8 cellular contexts compared by ENCODE assay signal in the genomic region with DNA sequence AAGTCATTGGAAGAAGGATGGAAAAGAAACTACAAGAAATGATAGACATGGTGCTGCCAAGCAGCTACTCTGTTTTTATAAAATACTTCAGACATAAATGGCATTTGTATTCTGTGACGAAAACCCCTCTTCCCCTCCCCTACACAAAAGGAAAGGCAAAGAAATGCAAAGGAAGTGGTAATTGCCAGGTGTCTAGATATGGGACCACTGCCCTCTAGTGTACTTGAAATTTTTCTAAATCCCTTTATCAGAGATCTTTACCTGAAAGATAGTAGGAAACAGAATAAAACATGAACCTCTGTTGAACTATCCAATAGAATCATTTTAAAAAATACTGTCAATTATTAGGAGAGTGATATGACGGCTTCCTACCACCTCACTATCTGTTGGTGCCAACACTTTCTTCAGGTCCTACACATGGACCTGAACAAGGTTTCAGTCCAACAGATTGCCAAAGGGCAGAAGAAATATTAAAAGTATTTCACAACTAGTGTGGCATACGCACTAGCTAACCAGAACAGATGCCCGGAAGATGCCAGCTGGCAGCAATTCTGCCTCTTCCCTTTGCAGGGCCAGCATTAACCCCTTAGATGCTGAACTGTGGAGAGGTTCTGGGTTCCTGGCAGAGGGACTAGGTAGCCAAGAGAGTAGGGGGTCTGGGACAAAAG.
A peak's percentile ranks its signal among the peaks of the same experiment; 100 is the strongest.
DNase-seq lines count a peak whose midpoint lies in the region; ATAC-seq and TF ChIP-seq lines count a peak whose summit lies in the region.

No MANE protein-coding gene starts in this region.

- no peaks in the 10 kb centered on the region for H3F3A ChIP-seq in PC-3 (ENCODE audit: low read length, unreplicated experiment)

- H3K4me1 Mint-ChIP-seq in naive thymus-derived CD4-positive, alpha-beta T cell: peaks cover 3 to 21% (median 19%) of the 10 kb centered on the region in 7 donors

- H3K9ac ChIP-seq in PC-3 (ENCODE audit: low read length) (no peak overlapping the region), endocrine pancreas (ENCODE audit: control insufficient read depth, insufficient read depth, low read length) (no peak overlapping the region)

- H3K27me3 Mint-ChIP-seq in naive thymus-derived CD4-positive, alpha-beta T cell: peaks cover 0 to 13% (median 2%) of the 10 kb centered on the region in 5 donors

- peak overlapping the region in 7 of 9 donors; percentile 3 to 82 (median 71) for H3K27ac Mint-ChIP-seq in naive thymus-derived CD4-positive, alpha-beta T cell

- H2AFZ ChIP-seq in PC-3 (ENCODE audit: low read length): peak overlapping the region; percentile 36; the same call in 1 of the 2 replicates

- H3K27me3 ChIP-seq in PC-3 (ENCODE audit: low read length): no peaks in the 10 kb centered on the region
- H3K27me3 ChIP-seq in endocrine pancreas (ENCODE audit: control insufficient read depth, insufficient read depth, low read length): no peaks in the 10 kb centered on the region
- H3K27me3 ChIP-seq in naive thymus-derived CD4-positive, alpha-beta T cell (ENCODE audit: control insufficient read depth in 2 of 2, insufficient read depth in 2 of 2, low read length in 2 of 2): peaks cover 0 to under 1% of the 10 kb centered on the region in 2 donors

- no peak overlapping the region for H3K4me3 ChIP-seq in PC-3 (ENCODE audit: low read length)
- peak overlapping the region; percentile 16 for H3K4me3 ChIP-seq in endocrine pancreas (ENCODE audit: control insufficient read depth, insufficient read depth, low read length)
- H3K4me3 ChIP-seq in naive thymus-derived CD4-positive, alpha-beta T cell (ENCODE audit: low read length): no peak overlapping the region

- no peaks in the 10 kb centered on the region for H3K9me3 ChIP-seq in PC-3 (ENCODE audit: low read length)
- H3K9me3 ChIP-seq in endocrine pancreas (ENCODE audit: control insufficient read depth, low read length): no peaks in the 10 kb centered on the region
- H3K9me3 ChIP-seq in naive thymus-derived CD4-positive, alpha-beta T cell (ENCODE audit: control insufficient read depth in 2 of 3, low read length in 3 of 3): no peaks in the 10 kb centered on the region

- no peaks in the 10 kb centered on the region for H3K9me2 ChIP-seq in PC-3 (replicated peaks; ENCODE audit: low read length)

- peak; percentile 63 for ATAC-seq in GM18508 (IDR thresholded peaks at IDR 0.05; ENCODE audit: insufficient read depth, unreplicated experiment)
- peak; percentile 85 for ATAC-seq in HG03175 (IDR thresholded peaks at IDR 0.05; ENCODE audit: unreplicated experiment)
- ATAC-seq in PC-3: peak; percentile 82
- ATAC-seq in naive thymus-derived CD4-positive, alpha-beta T cell: peak; percentile 91
- no peak for ATAC-seq in HG02970 (IDR thresholded peaks at IDR 0.05; ENCODE audit: low FRiP score, unreplicated experiment)

- no peaks in the 10 kb centered on the region for H3K36me3 Mint-ChIP-seq in naive thymus-derived CD4-positive, alpha-beta T cell

- peak overlapping the region in 9 of 10 donors; percentile 8 to 63 (median 40) for H3K4me3 Mint-ChIP-seq in naive thymus-derived CD4-positive, alpha-beta T cell

- H3K27ac ChIP-seq in PC-3 (ENCODE audit: low read length): no peak overlapping the region
- H3K27ac ChIP-seq in naive thymus-derived CD4-positive, alpha-beta T cell (ENCODE audit: low read depth, low read length): no peak overlapping the region

- intact Hi-C loops in PC-3 (cut with micrococcal nuclease): loop anchor here (1.0 to 5.0 kb wide), 5 partner anchors 36 to 334 kb away; no protein-coding TSS in a partner anchor
- intact Hi-C loops in naive thymus-derived CD4-positive, alpha-beta T cell (cut with micrococcal nuclease): loop anchor here (1.0 to 10.0 kb wide), 9 partner anchors 36 to 1166 kb away; a partner anchor contains a TSS

- no peaks in the 10 kb centered on the region for H3K36me3 ChIP-seq in PC-3 (ENCODE audit: low read depth, low read length)
- no peaks in the 10 kb centered on the region for H3K36me3 ChIP-seq in endocrine pancreas (ENCODE audit: control insufficient read depth, insufficient read depth, low read length)
- H3K36me3 ChIP-seq in naive thymus-derived CD4-positive, alpha-beta T cell (ENCODE audit: control insufficient read depth in 2 of 3, insufficient read depth in 3 of 3, low read length in 3 of 3): no peaks in the 10 kb centered on the region

- no peaks in the 10 kb centered on the region for H4K20me1 ChIP-seq in PC-3 (ENCODE audit: low read length)

- peak overlapping the region; percentile 59 for H3K4me2 ChIP-seq in PC-3 (ENCODE audit: low read length)

- no TSS peak for BruUV-seq in PC-3 (replicated peaks; lab: Mats Ljungman, UMichigan)

- no peaks in the 10 kb centered on the region for H3K79me2 ChIP-seq in PC-3 (ENCODE audit: low read length)

- TF ChIP-seq CTCF in PC-3 (conservative IDR thresholded peaks at IDR 0.05; ENCODE audit: low read depth, low read length): peak; percentile 83

- POLR2A ChIA-PET in PC-3 (lab: Charles Lee; ENCODE audit: unreplicated experiment): interaction anchor here (0.7 kb wide), 1 partner anchor 159 kb away, joined by 3 read pairs; no protein-coding TSS in a partner anchor
- POLR2A ChIA-PET in naive thymus-derived CD4-positive, alpha-beta T cell (lab: Charles Lee): interaction anchor here (1.3 kb wide), 1 partner anchor 334 kb away, joined by 5 read pairs; no protein-coding TSS in a partner anchor

- peaks cover 6% of the 10 kb centered on the region for H3K4me1 ChIP-seq in PC-3 (ENCODE audit: insufficient read depth, low read length)
- no peaks in the 10 kb centered on the region for H3K4me1 ChIP-seq in endocrine pancreas (ENCODE audit: control insufficient read depth, insufficient read depth, low read length)
- H3K4me1 ChIP-seq in naive thymus-derived CD4-positive, alpha-beta T cell (ENCODE audit: control insufficient read depth in 2 of 2, insufficient read depth in 2 of 2, low read length in 2 of 2): peaks cover 0 to 4% of the 10 kb centered on the region in 2 donors

- CTCF ChIA-PET in PC-3 (lab: Charles Lee): interaction anchor here (0.6 to 1.1 kb wide), 2 partner anchors 165 to 334 kb away, joined by 3 read pairs; no protein-coding TSS in a partner anchor
- CTCF ChIA-PET in naive thymus-derived CD4-positive, alpha-beta T cell (lab: Charles Lee): interaction anchor here (0.7 to 3.0 kb wide), 4 partner anchors 257 to 408 kb away, joined by 3 to 49 read pairs (median 3); no protein-coding TSS in a partner anchor

- DNase-seq in AG20443 (ENCODE audit: low spot score) (peak; percentile 69), PC-3 (peak; percentile 74)
- DNase-seq in naive thymus-derived CD4-positive, alpha-beta T cell: peak in 7 of 9 donors; percentile 56 to 80 (median 73)
- DNase-seq in stimulated activated CD4-positive, alpha-beta T cell treated with anti-CD3 and anti-CD28 coated beads, Interleukin-4, amount 100 ng/mL, for 1 hour: no peak

- no peaks in the 10 kb centered on the region for H3K9me3 Mint-ChIP-seq in naive thymus-derived CD4-positive, alpha-beta T cell
